8 cellular contexts compared by ENCODE assay signal in genomic region chr6:28542440-28543293, GRCh38. TPM values are rescaled to one million over a fixed set of nuclear protein-coding genes. Genes with fewer than 3 reads are reported as not detected.
DNase-seq lines count a peak whose midpoint lies in the region; ATAC-seq and TF ChIP-seq lines count a peak whose summit lies in the region.

No MANE protein-coding gene starts in this region.

- peak overlapping the region in 2 of 6 donors; percentile 59 to 78 for H3K27ac Mint-ChIP-seq in naive B cell

- no peaks in the 10 kb centered on the region for H3K9me3 ChIP-seq in effector memory CD4-positive, alpha-beta T cell (ENCODE audit: control insufficient read depth, low read length)
- no peaks in the 10 kb centered on the region for H3K9me3 ChIP-seq in upper lobe of left lung

- DNase-seq in NCI-H2107 treated with DMSO at 0.1 percent for 48 hours (lab: John Stamatoyannopoulos, UW; ENCODE audit: unreplicated experiment) (peak; percentile 16), NCI-H2107 (lab: John Stamatoyannopoulos, UW) (no peak), NCI-H526 (lab: John Stamatoyannopoulos, UW) (peak; percentile 87 to 88), naive B cell (peak; percentile 1), upper lobe of left lung (peak in 1 of 2 donors; percentile 66)
- peak; percentile 52 for DNase-seq in activated CD4-positive, alpha-beta T cell treated with anti-CD3 and anti-CD28 coated beads, Interleukin-2, amount 50 U/mL, for 1 hour
- peak in 2 of 3 donors; percentile 8 to 16 for DNase-seq in effector memory CD4-positive, alpha-beta T cell

- H3K9me3 Mint-ChIP-seq in naive B cell: peaks cover 4 to 49% (median 35%) of the 10 kb centered on the region in 7 donors

- H3K4me1 ChIP-seq in effector memory CD4-positive, alpha-beta T cell (ENCODE audit: control insufficient read depth, insufficient read depth, low read length, poor library complexity, severe bottlenecking): peaks cover 9% of the 10 kb centered on the region
- H3K4me1 ChIP-seq in upper lobe of left lung: peaks cover 0 to 9% (median 4%) of the 10 kb centered on the region in 4 donors

- no peaks in the 10 kb centered on the region for H3K36me3 ChIP-seq in effector memory CD4-positive, alpha-beta T cell (ENCODE audit: control insufficient read depth, insufficient read depth, low read length)
- no peaks in the 10 kb centered on the region for H3K36me3 ChIP-seq in upper lobe of left lung

- peak; percentile 54 for ATAC-seq in HG03139 (IDR thresholded peaks at IDR 0.05; ENCODE audit: unreplicated experiment)
- ATAC-seq in naive B cell (ENCODE audit: low read depth in 2 of 2): no peak
- ATAC-seq in upper lobe of left lung (ENCODE audit: low FRiP score in 2 of 2): peak; percentile 58 to 81

- 1 to 4% methylated on average over 30 of the region's 30 CpGs for WGBS in upper lobe of left lung, 2 donors

- peaks cover 0 to 24% of the 10 kb centered on the region in 2 donors for H3K36me3 Mint-ChIP-seq in naive B cell

- no peak overlapping the region for H3K27ac ChIP-seq in effector memory CD4-positive, alpha-beta T cell (ENCODE audit: insufficient read depth, low read length, poor library complexity, severe bottlenecking)
- no peak overlapping the region for H3K27ac ChIP-seq in upper lobe of left lung

- peak overlapping the region; percentile 43 for H3K4me3 ChIP-seq in effector memory CD4-positive, alpha-beta T cell (ENCODE audit: insufficient read depth, low read depth, low read length, poor library complexity, severe bottlenecking)
- H3K4me3 ChIP-seq in upper lobe of left lung: peak overlapping the region in 3 of 4 donors; percentile 32 to 42 (median 32)

- peak in 5 of 6 experiments; percentile 15 to 55 (median 32) for TF ChIP-seq CTCF in upper lobe of left lung (IDR thresholded peaks at IDR 0.05)

- H3K27me3 ChIP-seq in effector memory CD4-positive, alpha-beta T cell (replicated peaks; ENCODE audit: control insufficient read depth, insufficient read depth, low read length, poor library complexity, severe bottlenecking): peaks cover 5% of the 10 kb centered on the region
- peaks cover 0 to 3% (median 0%) of the 10 kb centered on the region in 4 donors for H3K27me3 ChIP-seq in upper lobe of left lung

- peaks cover 8 to 25% (median 14%) of the 10 kb centered on the region in 3 donors for H3K4me1 Mint-ChIP-seq in naive B cell

- H3K4me3 Mint-ChIP-seq in naive B cell: peak overlapping the region in 7 of 8 donors; percentile 55 to 88 (median 67)

- TF ChIP-seq EP300 in upper lobe of left lung (IDR thresholded peaks at IDR 0.05): no peak

- peaks cover 67 to 87% (median 73%) of the 10 kb centered on the region in 3 donors for H3K27me3 Mint-ChIP-seq in naive B cell

- no peak for TF ChIP-seq POLR2A in upper lobe of left lung (IDR thresholded peaks at IDR 0.05)

RNA-seq across cellular contexts. Expression of gene GPX5, which starts 17.0 kb away (rescaled TPM):
- not detected for polyA plus RNA-seq in naive B cell (ENCODE audit: low read depth in 6 of 6)
- total RNA-seq in upper lobe of left lung: not detected

RNA-seq across cellular contexts. Expression of gene GPX6, which starts 27.1 kb away (rescaled TPM):
- not detected for polyA plus RNA-seq in naive B cell (ENCODE audit: low read depth in 6 of 6)
- total RNA-seq in upper lobe of left lung: not detected

Comparison
In these comparisons a context has a peak if more than half of its experiments do, and no peak if none do; other contexts are left out.
1. ATAC-seq: peak in HG03139 (single experiment) and upper lobe of left lung (2 of 2); none in naive B cell (0 of 2).